1 cellular context compared by ENCODE assay signal in the genomic region with DNA sequence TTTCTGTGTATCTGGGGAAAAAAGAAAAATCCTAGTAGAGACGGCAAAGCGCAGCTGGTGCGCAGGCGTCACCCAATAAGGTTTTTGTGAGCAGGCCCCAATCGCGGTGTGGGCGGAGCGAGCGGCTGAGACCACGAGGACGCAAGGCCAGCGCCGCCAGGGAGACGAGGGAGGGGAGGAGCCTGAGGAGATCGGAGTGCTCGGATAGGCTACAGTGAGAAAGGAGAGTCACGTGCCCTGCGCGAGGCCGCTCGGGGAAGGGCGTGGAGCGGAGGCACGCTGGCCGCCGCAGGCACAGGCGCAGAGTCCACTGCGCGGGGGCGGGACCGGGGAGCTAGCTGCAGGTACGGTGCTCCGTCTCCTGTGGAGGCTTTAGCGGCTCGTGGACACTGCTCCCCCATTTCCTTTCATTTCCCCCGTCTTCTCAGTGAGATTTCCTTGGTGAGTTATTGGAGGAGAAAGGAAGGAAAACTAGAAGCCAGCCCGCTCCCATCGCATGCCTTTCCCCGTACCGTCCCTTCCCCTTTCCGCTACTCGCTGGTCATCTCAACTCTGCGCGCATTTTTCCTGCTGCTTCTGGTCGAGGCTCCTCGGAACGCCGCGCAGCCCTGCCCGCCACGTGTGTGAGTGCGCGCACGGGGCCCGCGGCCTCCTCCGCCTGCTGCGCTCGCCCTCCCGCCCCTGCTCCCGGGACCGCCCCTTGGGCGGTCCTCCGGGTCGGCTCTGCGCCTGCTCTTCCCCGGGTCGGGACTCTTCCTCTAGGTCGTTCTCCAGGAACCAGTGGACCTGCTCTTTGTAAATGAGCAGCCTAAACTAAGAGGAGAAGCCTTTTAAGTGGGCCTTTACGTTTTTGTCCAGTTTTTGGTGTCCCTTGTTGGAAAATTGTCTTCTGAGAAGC.
TF ChIP-seq lines count a peak whose summit lies in the region.

THNSL1 (plus strand) TSS at position 264 of the 898 bp plus-strand sequence. CDS start 6,612 bp downstream, outside the sequence.

TF ChIP-seq in K562, 482 proteins besides CTCF, POLR2A, EP300 and RAD21 (continued from another document and continues in another):
- TF ChIP-seq, protein P1, sequence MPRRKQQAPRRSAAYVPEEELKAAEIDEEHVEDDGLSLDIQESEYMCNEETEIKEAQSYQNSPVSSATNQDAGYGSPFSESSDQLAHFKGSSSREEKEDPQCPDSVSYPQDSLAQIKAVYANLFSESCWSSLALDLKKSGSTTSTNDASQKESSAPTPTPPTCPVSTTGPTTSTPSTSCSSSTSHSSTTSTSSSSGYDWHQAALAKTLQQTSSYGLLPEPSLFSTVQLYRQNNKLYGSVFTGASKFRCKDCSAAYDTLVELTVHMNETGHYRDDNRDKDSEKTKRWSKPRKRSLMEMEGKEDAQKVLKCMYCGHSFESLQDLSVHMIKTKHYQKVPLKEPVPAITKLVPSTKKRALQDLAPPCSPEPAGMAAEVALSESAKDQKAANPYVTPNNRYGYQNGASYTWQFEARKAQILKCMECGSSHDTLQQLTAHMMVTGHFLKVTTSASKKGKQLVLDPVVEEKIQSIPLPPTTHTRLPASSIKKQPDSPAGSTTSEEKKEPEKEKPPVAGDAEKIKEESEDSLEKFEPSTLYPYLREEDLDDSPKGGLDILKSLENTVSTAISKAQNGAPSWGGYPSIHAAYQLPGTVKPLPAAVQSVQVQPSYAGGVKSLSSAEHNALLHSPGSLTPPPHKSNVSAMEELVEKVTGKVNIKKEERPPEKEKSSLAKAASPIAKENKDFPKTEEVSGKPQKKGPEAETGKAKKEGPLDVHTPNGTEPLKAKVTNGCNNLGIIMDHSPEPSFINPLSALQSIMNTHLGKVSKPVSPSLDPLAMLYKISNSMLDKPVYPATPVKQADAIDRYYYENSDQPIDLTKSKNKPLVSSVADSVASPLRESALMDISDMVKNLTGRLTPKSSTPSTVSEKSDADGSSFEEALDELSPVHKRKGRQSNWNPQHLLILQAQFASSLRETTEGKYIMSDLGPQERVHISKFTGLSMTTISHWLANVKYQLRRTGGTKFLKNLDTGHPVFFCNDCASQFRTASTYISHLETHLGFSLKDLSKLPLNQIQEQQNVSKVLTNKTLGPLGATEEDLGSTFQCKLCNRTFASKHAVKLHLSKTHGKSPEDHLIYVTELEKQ (CRISPR knock-in tag; IDR thresholded peaks at IDR 0.05): no peak
- no peak for TF ChIP-seq U2AF2 (optimal IDR thresholded peaks at IDR 0.05; ENCODE audit: low read depth, low read length)
- peak; percentile 15; the same call in 1 of the 2 replicates for TF ChIP-seq ZNF41 (CRISPR knock-in tag; conservative IDR thresholded peaks at IDR 0.05)
- TF ChIP-seq SOX6 (IDR thresholded peaks at IDR 0.05): 0 out of 2 replicates have a peak, but pooled peaks have one; percentile 33
- TF ChIP-seq EGR1 (conservative IDR thresholded peaks at IDR 0.05): peak; percentile 98
- TF ChIP-seq, protein P2, sequence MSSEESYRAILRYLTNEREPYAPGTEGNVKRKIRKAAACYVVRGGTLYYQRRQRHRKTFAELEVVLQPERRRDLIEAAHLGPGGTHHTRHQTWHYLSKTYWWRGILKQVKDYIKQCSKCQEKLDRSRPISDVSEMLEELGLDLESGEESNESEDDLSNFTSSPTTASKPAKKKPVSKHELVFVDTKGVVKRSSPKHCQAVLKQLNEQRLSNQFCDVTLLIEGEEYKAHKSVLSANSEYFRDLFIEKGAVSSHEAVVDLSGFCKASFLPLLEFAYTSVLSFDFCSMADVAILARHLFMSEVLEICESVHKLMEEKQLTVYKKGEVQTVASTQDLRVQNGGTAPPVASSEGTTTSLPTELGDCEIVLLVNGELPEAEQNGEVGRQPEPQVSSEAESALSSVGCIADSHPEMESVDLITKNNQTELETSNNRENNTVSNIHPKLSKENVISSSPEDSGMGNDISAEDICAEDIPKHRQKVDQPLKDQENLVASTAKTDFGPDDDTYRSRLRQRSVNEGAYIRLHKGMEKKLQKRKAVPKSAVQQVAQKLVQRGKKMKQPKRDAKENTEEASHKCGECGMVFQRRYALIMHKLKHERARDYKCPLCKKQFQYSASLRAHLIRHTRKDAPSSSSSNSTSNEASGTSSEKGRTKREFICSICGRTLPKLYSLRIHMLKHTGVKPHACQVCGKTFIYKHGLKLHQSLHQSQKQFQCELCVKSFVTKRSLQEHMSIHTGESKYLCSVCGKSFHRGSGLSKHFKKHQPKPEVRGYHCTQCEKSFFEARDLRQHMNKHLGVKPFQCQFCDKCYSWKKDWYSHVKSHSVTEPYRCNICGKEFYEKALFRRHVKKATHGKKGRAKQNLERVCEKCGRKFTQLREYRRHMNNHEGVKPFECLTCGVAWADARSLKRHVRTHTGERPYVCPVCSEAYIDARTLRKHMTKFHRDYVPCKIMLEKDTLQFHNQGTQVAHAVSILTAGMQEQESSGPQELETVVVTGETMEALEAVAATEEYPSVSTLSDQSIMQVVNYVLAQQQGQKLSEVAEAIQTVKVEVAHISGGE (CRISPR knock-in tag; IDR thresholded peaks at IDR 0.05): peak in 1 of 3 experiments; percentile 72; a peak in 1 of 6 replicates
- no peak; the same call in 1 of the 2 replicates for TF ChIP-seq FOSL1 (tag; conservative IDR thresholded peaks at IDR 0.05)
- TF ChIP-seq CREM (IDR thresholded peaks at IDR 0.05; ENCODE audit: low read depth): no peak; the same call in 1 of the 2 replicates
- peak; percentile 60; the same call in 1 of the 2 replicates for TF ChIP-seq PHB (CRISPR knock-in tag; IDR thresholded peaks at IDR 0.05)
- TF ChIP-seq CSDE1 (IDR thresholded peaks at IDR 0.05): no peak
- no peak for TF ChIP-seq ZBTB17 (CRISPR knock-in tag; IDR thresholded peaks at IDR 0.05)
- TF ChIP-seq HDAC2 (IDR thresholded peaks at IDR 0.05): no peak
- TF ChIP-seq TAF1 (IDR thresholded peaks at IDR 0.05; ENCODE audit: control insufficient read depth, extremely low read depth, insufficient read depth, low read length, severe bottlenecking): peak; percentile 87
- TF ChIP-seq NR4A1 (CRISPR knock-in tag; IDR thresholded peaks at IDR 0.05): 0 out of 2 replicates have a peak, but pooled peaks have one; percentile 57
- 0 out of 2 replicates have a peak, but pooled peaks have one; percentile 62 for TF ChIP-seq NR4A1 (tag; IDR thresholded peaks at IDR 0.05)
- TF ChIP-seq, protein P3, sequence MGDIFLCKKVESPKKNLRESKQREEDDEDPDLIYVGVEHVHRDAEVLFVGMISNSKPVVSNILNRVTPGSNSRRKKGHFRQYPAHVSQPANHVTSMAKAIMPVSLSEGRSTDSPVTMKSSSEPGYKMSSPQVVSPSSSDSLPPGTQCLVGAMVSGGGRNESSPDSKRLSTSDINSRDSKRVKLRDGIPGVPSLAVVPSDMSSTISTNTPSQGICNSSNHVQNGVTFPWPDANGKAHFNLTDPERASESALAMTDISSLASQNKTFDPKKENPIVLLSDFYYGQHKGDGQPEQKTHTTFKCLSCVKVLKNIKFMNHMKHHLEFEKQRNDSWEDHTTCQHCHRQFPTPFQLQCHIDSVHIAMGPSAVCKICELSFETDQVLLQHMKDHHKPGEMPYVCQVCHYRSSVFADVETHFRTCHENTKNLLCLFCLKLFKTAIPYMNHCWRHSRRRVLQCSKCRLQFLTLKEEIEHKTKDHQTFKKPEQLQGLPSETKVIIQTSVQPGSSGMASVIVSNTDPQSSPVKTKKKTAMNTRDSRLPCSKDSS (IDR thresholded peaks at IDR 0.05; ENCODE audit: low read depth, partially characterized antibody): no peak
- TF ChIP-seq CBFB (CRISPR knock-in tag; IDR thresholded peaks at IDR 0.05): peak; percentile 85; the same call in 1 of the 2 replicates
- TF ChIP-seq KHSRP (IDR thresholded peaks at IDR 0.05): no peak
- TF ChIP-seq ZNF175 (CRISPR knock-in tag; IDR thresholded peaks at IDR 0.05; ENCODE audit: low read depth): no peak
- no peak for TF ChIP-seq EWSR1 (IDR thresholded peaks at IDR 0.05; ENCODE audit: borderline replicate concordance, low read depth, partially characterized antibody)
- 0 out of 2 replicates have a peak, but pooled peaks have one; percentile 59 for TF ChIP-seq PTBP1 (IDR thresholded peaks at IDR 0.05; ENCODE audit: low read depth, low read length)
- peak; percentile 99 for TF ChIP-seq USF2 (CRISPR knock-in tag; IDR thresholded peaks at IDR 0.05)
- TF ChIP-seq ELF1 (tag; IDR thresholded peaks at IDR 0.05): peak; percentile 44; the same call in 1 of the 2 replicates
- TF ChIP-seq ESRRA (IDR thresholded peaks at IDR 0.05; ENCODE audit: borderline replicate concordance, low read depth): no peak; the same call in 1 of the 2 replicates
- peak in 1 of 2 experiments; percentile 16; a peak in 2 of 4 replicates for TF ChIP-seq RCOR1 (IDR thresholded peaks at IDR 0.05; ENCODE audit: borderline replicate concordance in 1 of 2, low read depth in 2 of 2, low read length in 2 of 2)
- TF ChIP-seq, protein P4, sequence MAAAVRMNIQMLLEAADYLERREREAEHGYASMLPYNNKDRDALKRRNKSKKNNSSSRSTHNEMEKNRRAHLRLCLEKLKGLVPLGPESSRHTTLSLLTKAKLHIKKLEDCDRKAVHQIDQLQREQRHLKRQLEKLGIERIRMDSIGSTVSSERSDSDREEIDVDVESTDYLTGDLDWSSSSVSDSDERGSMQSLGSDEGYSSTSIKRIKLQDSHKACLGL (CRISPR knock-in tag; IDR thresholded peaks at IDR 0.05; ENCODE audit: borderline replicate concordance, poor library complexity, severe bottlenecking): peak; percentile 81
- no peak for TF ChIP-seq XRCC5 (IDR thresholded peaks at IDR 0.05; ENCODE audit: low read depth, low read length)
- TF ChIP-seq CBX5 (IDR thresholded peaks at IDR 0.05; ENCODE audit: borderline replicate concordance, low read depth): no peak
- no peak for TF ChIP-seq TAL1 (IDR thresholded peaks at IDR 0.05)
- no peak for TF ChIP-seq EHMT2 (IDR thresholded peaks at IDR 0.05)
- no peak for TF ChIP-seq ZNF586 (CRISPR knock-in tag; conservative IDR thresholded peaks at IDR 0.05)
- peak; percentile 86 for TF ChIP-seq E2F1 (CRISPR knock-in tag; IDR thresholded peaks at IDR 0.05)
- no peak for TF ChIP-seq KDM1A (IDR thresholded peaks at IDR 0.05)
- TF ChIP-seq NR2F6 (CRISPR knock-in tag; IDR thresholded peaks at IDR 0.05): no peak
- TF ChIP-seq, protein P5, sequence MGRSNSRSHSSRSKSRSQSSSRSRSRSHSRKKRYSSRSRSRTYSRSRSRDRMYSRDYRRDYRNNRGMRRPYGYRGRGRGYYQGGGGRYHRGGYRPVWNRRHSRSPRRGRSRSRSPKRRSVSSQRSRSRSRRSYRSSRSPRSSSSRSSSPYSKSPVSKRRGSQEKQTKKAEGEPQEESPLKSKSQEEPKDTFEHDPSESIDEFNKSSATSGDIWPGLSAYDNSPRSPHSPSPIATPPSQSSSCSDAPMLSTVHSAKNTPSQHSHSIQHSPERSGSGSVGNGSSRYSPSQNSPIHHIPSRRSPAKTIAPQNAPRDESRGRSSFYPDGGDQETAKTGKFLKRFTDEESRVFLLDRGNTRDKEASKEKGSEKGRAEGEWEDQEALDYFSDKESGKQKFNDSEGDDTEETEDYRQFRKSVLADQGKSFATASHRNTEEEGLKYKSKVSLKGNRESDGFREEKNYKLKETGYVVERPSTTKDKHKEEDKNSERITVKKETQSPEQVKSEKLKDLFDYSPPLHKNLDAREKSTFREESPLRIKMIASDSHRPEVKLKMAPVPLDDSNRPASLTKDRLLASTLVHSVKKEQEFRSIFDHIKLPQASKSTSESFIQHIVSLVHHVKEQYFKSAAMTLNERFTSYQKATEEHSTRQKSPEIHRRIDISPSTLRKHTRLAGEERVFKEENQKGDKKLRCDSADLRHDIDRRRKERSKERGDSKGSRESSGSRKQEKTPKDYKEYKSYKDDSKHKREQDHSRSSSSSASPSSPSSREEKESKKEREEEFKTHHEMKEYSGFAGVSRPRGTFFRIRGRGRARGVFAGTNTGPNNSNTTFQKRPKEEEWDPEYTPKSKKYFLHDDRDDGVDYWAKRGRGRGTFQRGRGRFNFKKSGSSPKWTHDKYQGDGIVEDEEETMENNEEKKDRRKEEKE (IDR thresholded peaks at IDR 0.05; ENCODE audit: borderline replicate concordance in 1 of 2, control insufficient read depth in 1 of 2, low read depth in 2 of 2, low read length in 1 of 2): no peak
- TF ChIP-seq CCNT2 (IDR thresholded peaks at IDR 0.05; ENCODE audit: borderline replicate concordance, extremely low read depth, insufficient read length, low read depth, low read length): peak; percentile 92
- TF ChIP-seq FOXP1 (CRISPR knock-in tag; IDR thresholded peaks at IDR 0.05): peak; percentile 99
- TF ChIP-seq BCOR (IDR thresholded peaks at IDR 0.05): peak; percentile 45; the same call in 1 of the 2 replicates
- peak; percentile 98 for TF ChIP-seq IRF1 (CRISPR knock-in tag; IDR thresholded peaks at IDR 0.05; ENCODE audit: borderline replicate concordance)
- no peak for TF ChIP-seq CEBPB (tag; IDR thresholded peaks at IDR 0.05)
- TF ChIP-seq CC2D1A (IDR thresholded peaks at IDR 0.05): no peak
- TF ChIP-seq, protein P6, sequence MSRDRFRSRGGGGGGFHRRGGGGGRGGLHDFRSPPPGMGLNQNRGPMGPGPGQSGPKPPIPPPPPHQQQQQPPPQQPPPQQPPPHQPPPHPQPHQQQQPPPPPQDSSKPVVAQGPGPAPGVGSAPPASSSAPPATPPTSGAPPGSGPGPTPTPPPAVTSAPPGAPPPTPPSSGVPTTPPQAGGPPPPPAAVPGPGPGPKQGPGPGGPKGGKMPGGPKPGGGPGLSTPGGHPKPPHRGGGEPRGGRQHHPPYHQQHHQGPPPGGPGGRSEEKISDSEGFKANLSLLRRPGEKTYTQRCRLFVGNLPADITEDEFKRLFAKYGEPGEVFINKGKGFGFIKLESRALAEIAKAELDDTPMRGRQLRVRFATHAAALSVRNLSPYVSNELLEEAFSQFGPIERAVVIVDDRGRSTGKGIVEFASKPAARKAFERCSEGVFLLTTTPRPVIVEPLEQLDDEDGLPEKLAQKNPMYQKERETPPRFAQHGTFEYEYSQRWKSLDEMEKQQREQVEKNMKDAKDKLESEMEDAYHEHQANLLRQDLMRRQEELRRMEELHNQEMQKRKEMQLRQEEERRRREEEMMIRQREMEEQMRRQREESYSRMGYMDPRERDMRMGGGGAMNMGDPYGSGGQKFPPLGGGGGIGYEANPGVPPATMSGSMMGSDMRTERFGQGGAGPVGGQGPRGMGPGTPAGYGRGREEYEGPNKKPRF (IDR thresholded peaks at IDR 0.05; ENCODE audit: low read depth, low read length): no peak
- no peak for TF ChIP-seq NFE2 (IDR thresholded peaks at IDR 0.05; ENCODE audit: low read depth)
